In genomic region chr20:2820084-2820895, GRCh38 we compare ENCODE assay signal across 14 cellular contexts. TPM values are rescaled to one million over a fixed set of nuclear protein-coding genes. Genes with fewer than 3 reads are reported as not detected.
DNase-seq lines count a peak whose midpoint lies in the region; ATAC-seq lines count a peak whose summit lies in the region.
"Had no signal": no experiment of that assay in that cellular context is flagged by ENCODE, and none has a peak within 500 bp of the region (broad histone marks: within the 10 kb centered on the region; RNA-seq: fewer than 3 reads in every experiment).

No MANE protein-coding gene starts in this region.

- H3K4me1 ChIP-seq in neuronal stem cell (ENCODE audit: control insufficient read depth in 2 of 2, insufficient read depth in 1 of 2, low read depth in 1 of 2, low read length in 2 of 2): peaks cover 0 to 2% of the 10 kb centered on the region in 2 donors

- no peaks in the 10 kb centered on the region for H3K36me3 Mint-ChIP-seq in stimulated activated memory B cell treated with anti-CD40 and anti-IgM and Interleukin-4, amounts not matched to agents 10 μg/mL and 1 μg/mL and 100 μg/mL, for 72 hours

- H3K79me1 ChIP-seq in neuronal stem cell (ENCODE audit: low read depth, low read length): no peaks in the 10 kb centered on the region

- H3K27me3 Mint-ChIP-seq in stimulated activated memory B cell treated with anti-CD40 and anti-IgM and Interleukin-4, amounts not matched to agents 10 μg/mL and 1 μg/mL and 100 μg/mL, for 72 hours: peaks cover 68% of the 10 kb centered on the region

- no peak overlapping the region for H3K27ac ChIP-seq in neuronal stem cell (replicated peaks; ENCODE audit: low read length)
- H3K27ac ChIP-seq: thyroid gland had no signal

- intact Hi-C loops in cardiac septum (cut with DNase I): no loop called here

- H3K36me3 ChIP-seq in neuronal stem cell (replicated peaks in 1 of 2; ENCODE audit: control insufficient read depth in 2 of 2, insufficient read depth in 2 of 2, low read length in 2 of 2): no peaks in the 10 kb centered on the region
- H3K36me3 ChIP-seq: thyroid gland had no signal

- no peak overlapping the region for H2BK5ac ChIP-seq in neuronal stem cell (ENCODE audit: low read length)

- H3K4me1 Mint-ChIP-seq in stimulated activated memory B cell treated with anti-CD40 and anti-IgM and Interleukin-4, amounts not matched to agents 10 μg/mL and 1 μg/mL and 100 μg/mL, for 72 hours: peaks cover 8% of the 10 kb centered on the region

- no peak overlapping the region for H3K9ac ChIP-seq in neuronal stem cell (ENCODE audit: low read depth, low read length, poor library complexity)

- no peak for ATAC-seq in stimulated activated memory B cell treated with anti-CD40 and anti-IgM and Interleukin-4, amounts not matched to agents 10 μg/mL and 1 μg/mL and 100 μg/mL, for 72 hours
- ATAC-seq in GM21723 (IDR thresholded peaks at IDR 0.05; ENCODE audit: unreplicated experiment): no peak

- peak overlapping the region; percentile 34 for H2AFZ ChIP-seq in neuronal stem cell (ENCODE audit: low read length)

- peaks cover 8 to 53% (median 20%) of the 10 kb centered on the region in 3 experiments for H3K27me3 ChIP-seq in neuronal stem cell (ENCODE audit: control insufficient read depth in 3 of 3, insufficient read depth in 3 of 3, low read depth in 1 of 3, low read length in 3 of 3)

- H3K23ac ChIP-seq in neuronal stem cell (ENCODE audit: low read depth, low read length, poor library complexity): no peak overlapping the region

- no peak overlapping the region for H3K14ac ChIP-seq in neuronal stem cell (ENCODE audit: low read length)

- peak overlapping the region; percentile 89 for H3K18ac ChIP-seq in neuronal stem cell (ENCODE audit: low read length)

- H3K4me2 ChIP-seq in neuronal stem cell (ENCODE audit: insufficient read depth, low read length, poor library complexity, severe bottlenecking): peak overlapping the region; percentile 43

- H4K8ac ChIP-seq in neuronal stem cell (ENCODE audit: low read depth, low read length): no peak overlapping the region

- H2BK15ac ChIP-seq in neuronal stem cell (ENCODE audit: low read length): peak overlapping the region; percentile 97

- H4K91ac ChIP-seq in neuronal stem cell (ENCODE audit: low read depth, low read length, poor library complexity): no peak overlapping the region

- H3K4me3 ChIP-seq in neuronal stem cell (ENCODE audit: low read length in 2 of 2): no peak overlapping the region
- H3K4me3 ChIP-seq: thyroid gland had no signal

- no peak overlapping the region for H2BK12ac ChIP-seq in neuronal stem cell (ENCODE audit: low read length)

- H2AK5ac ChIP-seq in neuronal stem cell (ENCODE audit: low read depth, low read length): peak overlapping the region; percentile 97

- H3K9me3 Mint-ChIP-seq in stimulated activated memory B cell treated with anti-CD40 and anti-IgM and Interleukin-4, amounts not matched to agents 10 μg/mL and 1 μg/mL and 100 μg/mL, for 72 hours: no peaks in the 10 kb centered on the region

- H3K4ac ChIP-seq in neuronal stem cell (ENCODE audit: low read length): no peak overlapping the region

- whole genome bisulfite sequencing in neuronal stem cell (ENCODE audit: extremely low coverage in 2 of 2, insufficient read length in 2 of 2, insufficient replicate concordance in 1 of 2), 2 donors: no CpG with 5 or more reads among the region's 32 CpGs

- peak; percentile 90 for DNase-seq in EH (ENCODE audit: low read depth)
- DNase-seq in activated CD8-positive, alpha-beta memory T cell treated with anti-CD3 and anti-CD28 coated beads, Interleukin-2, amount 50 U/mL, for 48 hours: peak; percentile 29
- peak; percentile 39 for DNase-seq in cardiac septum (ENCODE audit: low spot score)
- DNase-seq in neuronal stem cell (ENCODE audit: low spot score): no peak
- no peak for DNase-seq in DMS 273 treated with DMSO at 0.1 percent for 48 hours (lab: John Stamatoyannopoulos, UW)
- DNase-seq in NCI-H1105 (lab: John Stamatoyannopoulos, UW): no peak
- DNase-seq: hypothalamus; nucleus accumbens; stimulated activated CD4-positive, alpha-beta T cell treated with anti-CD3 and anti-CD28 coated beads, Interleukin-4, amount 100 ng/mL, for 4 hours; thyroid gland had no signal

- no peak overlapping the region for H3K27ac Mint-ChIP-seq in stimulated activated memory B cell treated with anti-CD40 and anti-IgM and Interleukin-4, amounts not matched to agents 10 μg/mL and 1 μg/mL and 100 μg/mL, for 72 hours

- no peak overlapping the region for H3K4me3 Mint-ChIP-seq in stimulated activated memory B cell treated with anti-CD40 and anti-IgM and Interleukin-4, amounts not matched to agents 10 μg/mL and 1 μg/mL and 100 μg/mL, for 72 hours

- peaks cover 0 to 8% of the 10 kb centered on the region in 2 donors for H3K9me3 ChIP-seq in neuronal stem cell (replicated peaks in 1 of 2; ENCODE audit: control insufficient read depth in 2 of 2, insufficient read depth in 1 of 2, low read depth in 1 of 2, low read length in 2 of 2)
- H3K9me3 ChIP-seq: thyroid gland had no signal

- H2BK120ac ChIP-seq in neuronal stem cell (ENCODE audit: low read depth, low read length): peak overlapping the region; percentile 7

RNA-seq across cellular contexts. Expression of gene TMEM239, which starts 4.1 kb away (rescaled TPM):
- not detected for total RNA-seq in cardiac septum
- not detected for polyA plus RNA-seq in neuronal stem cell (2013, experiment 1 of 2)
- not detected for polyA plus RNA-seq in neuronal stem cell (2013, experiment 2 of 2)
- total RNA-seq: cerebellum, MCF 10A, thyroid gland had no signal

RNA-seq across cellular contexts. Expression of gene C20orf141, which starts 5.5 kb away (rescaled TPM):
- total RNA-seq in cardiac septum: not detected
- not detected for polyA plus RNA-seq in neuronal stem cell (2013, experiment 1 of 2)
- not detected for polyA plus RNA-seq in neuronal stem cell (2013, experiment 2 of 2)
- total RNA-seq: cerebellum, MCF 10A, thyroid gland had no signal

RNA-seq across cellular contexts. Expression of gene CPXM1, which starts 19.9 kb away (rescaled TPM):
- total RNA-seq in cardiac septum: 0.19 TPM
- 100 TPM for polyA plus RNA-seq in neuronal stem cell (2013, experiment 1 of 2)
- polyA plus RNA-seq in neuronal stem cell (2013, experiment 2 of 2): 97.5 TPM
- total RNA-seq: MCF 10A had no signal

RNA-seq across cellular contexts. Expression of gene PCED1A, which starts 20.2 kb away (rescaled TPM):
- total RNA-seq in cardiac septum: 12.8 TPM
- polyA plus RNA-seq in neuronal stem cell (2013, experiment 1 of 2): 61.0 TPM
- 61.2 TPM for polyA plus RNA-seq in neuronal stem cell (2013, experiment 2 of 2)

RNA-seq across cellular contexts. Expression of gene VPS16, which starts 20.3 kb away (rescaled TPM):
- 23.3 TPM for total RNA-seq in cardiac septum
- 19.8 TPM for polyA plus RNA-seq in neuronal stem cell (2013, experiment 1 of 2)
- 18.6 TPM for polyA plus RNA-seq in neuronal stem cell (2013, experiment 2 of 2)

Comparison
In these comparisons a context has a peak if more than half of its experiments do, and no peak if none do; other contexts are left out.
1. DNase-seq: peak in EH (single experiment), activated CD8-positive, alpha-beta memory T cell treated with anti-CD3 and anti-CD28 coated beads, Interleukin-2, amount 50 U/mL, for 48 hours (single experiment) and cardiac septum (single experiment); none in neuronal stem cell (single experiment), DMS 273 treated with DMSO at 0.1 percent for 48 hours (single experiment) and NCI-H1105 (single experiment).